8 cellular contexts compared by ENCODE assay signal in genomic region chr10:110499796-110500514, GRCh38. TPM values are rescaled to one million over a fixed set of nuclear protein-coding genes. Genes with fewer than 3 reads are reported as not detected.
A peak's percentile ranks its signal among the peaks of the same experiment; 100 is the strongest.
DNase-seq lines count a peak whose midpoint lies in the region; ATAC-seq lines count a peak whose summit lies in the region.

No MANE protein-coding gene starts in this region.

- intact Hi-C loops in activated T-helper 2 cell treated with anti-CD3 and anti-CD28 coated beads, Interferon-gamma antibody, Interleukin-2, Interleukin-4, amounts not matched to agents 10 μg/mL and 5 μg/mL and 100 μg/mL, durations not matched to agents 14 hours and 24 hours and 36 hours (cut with micrococcal nuclease), result loop anchor here (1.0 to 5.0 kb wide), 5 partner anchors 38 to 288 kb away; partner anchors contain the start of gene SMC3

- DNase-seq in T-helper 1 cell (no peak), hepatic stellate cell (ENCODE audit: low spot score) (peak; percentile 41), T1000 (lab: John Stamatoyannopoulos, UW) (no peak), NCI-H446 (lab: John Stamatoyannopoulos, UW) (no peak)
- no peak for DNase-seq in activated T-helper 2 cell treated with anti-CD3 and anti-CD28 coated beads, Interferon-gamma antibody, Interleukin-2, Interleukin-4, amounts not matched to agents 10 μg/mL and 5 μg/mL and 100 μg/mL, durations not matched to agents 14 hours and 24 hours and 36 hours (ENCODE audit: low spot score)
- DNase-seq in stimulated activated effector memory CD8-positive, alpha-beta T cell treated with anti-CD3 and anti-CD28 coated beads, Interleukin-12 subunit alpha, Interleukin-12 subunit beta, amount 100 ng/mL, for 72 hours (ENCODE audit: low spot score in 2 of 2), result no peak

- H3K4me1 Mint-ChIP-seq in T-helper 1 cell treated with Interleukin-12 subunit alpha and Interleukin-12 subunit beta and Interleukin-4 antibody, amounts not matched to agents 30 μg/mL and 1 μg/mL, for 36 hours (ENCODE audit: low read depth), result peaks cover 71% of the 10 kb centered on the region
- peaks cover 65% of the 10 kb centered on the region for H3K4me1 Mint-ChIP-seq in activated T-helper 2 cell treated with anti-CD3 and anti-CD28 coated beads, Interferon-gamma antibody, Interleukin-2, Interleukin-4, amounts not matched to agents 10 μg/mL and 5 μg/mL and 100 μg/mL, durations not matched to agents 14 hours and 24 hours and 36 hours (ENCODE audit: low read depth)
- H3K4me1 Mint-ChIP-seq in stimulated activated effector memory CD8-positive, alpha-beta T cell treated with anti-CD3 and anti-CD28 coated beads, Interleukin-12 subunit alpha, Interleukin-12 subunit beta, amount 100 ng/mL, for 72 hours, result peaks cover 63% of the 10 kb centered on the region

- H3K4me3 Mint-ChIP-seq in T-helper 1 cell treated with Interleukin-12 subunit alpha and Interleukin-12 subunit beta and Interleukin-4 antibody, amounts not matched to agents 30 μg/mL and 1 μg/mL, for 36 hours, result peak overlapping the region; percentile 99
- H3K4me3 Mint-ChIP-seq in activated T-helper 2 cell treated with anti-CD3 and anti-CD28 coated beads, Interferon-gamma antibody, Interleukin-2, Interleukin-4, amounts not matched to agents 10 μg/mL and 5 μg/mL and 100 μg/mL, durations not matched to agents 14 hours and 24 hours and 36 hours (ENCODE audit: low read depth), result peak overlapping the region; percentile 96
- peak overlapping the region; percentile 99 for H3K4me3 Mint-ChIP-seq in stimulated activated effector memory CD8-positive, alpha-beta T cell treated with anti-CD3 and anti-CD28 coated beads, Interleukin-12 subunit alpha, Interleukin-12 subunit beta, amount 100 ng/mL, for 72 hours

- peaks cover 60% of the 10 kb centered on the region for H3K36me3 Mint-ChIP-seq in T-helper 1 cell treated with Interleukin-12 subunit alpha and Interleukin-12 subunit beta and Interleukin-4 antibody, amounts not matched to agents 30 μg/mL and 1 μg/mL, for 36 hours (ENCODE audit: low read depth)
- H3K36me3 Mint-ChIP-seq in activated T-helper 2 cell treated with anti-CD3 and anti-CD28 coated beads, Interferon-gamma antibody, Interleukin-2, Interleukin-4, amounts not matched to agents 10 μg/mL and 5 μg/mL and 100 μg/mL, durations not matched to agents 14 hours and 24 hours and 36 hours (ENCODE audit: low read depth), result peaks cover 73% of the 10 kb centered on the region
- peaks cover 94% of the 10 kb centered on the region for H3K36me3 Mint-ChIP-seq in stimulated activated effector memory CD8-positive, alpha-beta T cell treated with anti-CD3 and anti-CD28 coated beads, Interleukin-12 subunit alpha, Interleukin-12 subunit beta, amount 100 ng/mL, for 72 hours

- peak overlapping the region; percentile 93 for H3K27ac Mint-ChIP-seq in T-helper 1 cell treated with Interleukin-12 subunit alpha and Interleukin-12 subunit beta and Interleukin-4 antibody, amounts not matched to agents 30 μg/mL and 1 μg/mL, for 36 hours
- peak overlapping the region; percentile 79 for H3K27ac Mint-ChIP-seq in activated T-helper 2 cell treated with anti-CD3 and anti-CD28 coated beads, Interferon-gamma antibody, Interleukin-2, Interleukin-4, amounts not matched to agents 10 μg/mL and 5 μg/mL and 100 μg/mL, durations not matched to agents 14 hours and 24 hours and 36 hours
- H3K27ac Mint-ChIP-seq in stimulated activated effector memory CD8-positive, alpha-beta T cell treated with anti-CD3 and anti-CD28 coated beads, Interleukin-12 subunit alpha, Interleukin-12 subunit beta, amount 100 ng/mL, for 72 hours, result peak overlapping the region; percentile 98

- ATAC-seq in stimulated activated effector memory CD8-positive, alpha-beta T cell treated with anti-CD3 and anti-CD28 coated beads, Interleukin-12 subunit alpha, Interleukin-12 subunit beta, amount 100 ng/mL, for 72 hours, result no peak
- no peak for ATAC-seq in HG03342 (IDR thresholded peaks at IDR 0.05; ENCODE audit: unreplicated experiment)

- H3K9me3 Mint-ChIP-seq in T-helper 1 cell treated with Interleukin-12 subunit alpha and Interleukin-12 subunit beta and Interleukin-4 antibody, amounts not matched to agents 30 μg/mL and 1 μg/mL, for 36 hours, result no peaks in the 10 kb centered on the region
- H3K9me3 Mint-ChIP-seq in activated T-helper 2 cell treated with anti-CD3 and anti-CD28 coated beads, Interferon-gamma antibody, Interleukin-2, Interleukin-4, amounts not matched to agents 10 μg/mL and 5 μg/mL and 100 μg/mL, durations not matched to agents 14 hours and 24 hours and 36 hours, result no peaks in the 10 kb centered on the region
- no peaks in the 10 kb centered on the region for H3K9me3 Mint-ChIP-seq in stimulated activated effector memory CD8-positive, alpha-beta T cell treated with anti-CD3 and anti-CD28 coated beads, Interleukin-12 subunit alpha, Interleukin-12 subunit beta, amount 100 ng/mL, for 72 hours

- H3K27me3 Mint-ChIP-seq in T-helper 1 cell treated with Interleukin-12 subunit alpha and Interleukin-12 subunit beta and Interleukin-4 antibody, amounts not matched to agents 30 μg/mL and 1 μg/mL, for 36 hours (ENCODE audit: low read depth), result no peaks in the 10 kb centered on the region
- no peaks in the 10 kb centered on the region for H3K27me3 Mint-ChIP-seq in activated T-helper 2 cell treated with anti-CD3 and anti-CD28 coated beads, Interferon-gamma antibody, Interleukin-2, Interleukin-4, amounts not matched to agents 10 μg/mL and 5 μg/mL and 100 μg/mL, durations not matched to agents 14 hours and 24 hours and 36 hours (ENCODE audit: low read depth)

RNA-seq across cellular contexts. Expression of gene DUSP5, which starts 2.2 kb away (rescaled TPM):
- total RNA-seq in activated T-helper 2 cell treated with anti-CD3 and anti-CD28 coated beads, Interferon-gamma antibody, Interleukin-2, Interleukin-4, amounts not matched to agents 10 μg/mL and 5 μg/mL and 100 μg/mL, durations not matched to agents 14 hours and 24 hours and 36 hours, result 84.3 and 86.2 TPM in 2 replicates
